Comparison of ENCODE assay signal across 2 cellular contexts in genomic region chr3:98528474-98529346, GRCh38.
TF ChIP-seq lines count a peak whose summit lies in the region.

No MANE protein-coding gene starts in this region.

TF ChIP-seq in WTC11, 78 proteins besides CTCF, POLR2A, EP300 and RAD21:
- TF ChIP-seq NFE2L1 (CRISPR knock-in tag; IDR thresholded peaks at IDR 0.05), result no peak
- TF ChIP-seq ZNF317 (CRISPR knock-in tag; IDR thresholded peaks at IDR 0.05; ENCODE audit: borderline replicate concordance, low read depth), result no peak
- TF ChIP-seq ZMAT4 (CRISPR knock-in tag; IDR thresholded peaks at IDR 0.05), result no peak
- no peak for TF ChIP-seq ETV6 (CRISPR knock-in tag; IDR thresholded peaks at IDR 0.05)
- no peak for TF ChIP-seq OVOL2 (CRISPR knock-in tag; IDR thresholded peaks at IDR 0.05; ENCODE audit: borderline replicate concordance)
- no peak for TF ChIP-seq IRF2 (CRISPR knock-in tag; IDR thresholded peaks at IDR 0.05; ENCODE audit: borderline replicate concordance, low read depth)
- no peak for TF ChIP-seq PRRX2 (CRISPR knock-in tag; IDR thresholded peaks at IDR 0.05)
- TF ChIP-seq ZBTB43 (CRISPR knock-in tag; IDR thresholded peaks at IDR 0.05), result no peak
- TF ChIP-seq CREM (CRISPR knock-in tag; IDR thresholded peaks at IDR 0.05), result no peak
- no peak for TF ChIP-seq NR3C1 (CRISPR knock-in tag; conservative IDR thresholded peaks at IDR 0.05; ENCODE audit: low read depth)
- TF ChIP-seq JAZF1 (CRISPR knock-in tag; IDR thresholded peaks at IDR 0.05), result no peak
- no peak for TF ChIP-seq HMGXB4 (CRISPR knock-in tag; IDR thresholded peaks at IDR 0.05)
- no peak for TF ChIP-seq TEAD4 (CRISPR knock-in tag; IDR thresholded peaks at IDR 0.05)
- TF ChIP-seq ZNF532 (CRISPR knock-in tag; IDR thresholded peaks at IDR 0.05; ENCODE audit: borderline replicate concordance), result no peak
- no peak for TF ChIP-seq CREB1 (CRISPR knock-in tag; IDR thresholded peaks at IDR 0.05)
- TF ChIP-seq ZNF232 (CRISPR knock-in tag; IDR thresholded peaks at IDR 0.05), result no peak
- TF ChIP-seq ERG (CRISPR knock-in tag; IDR thresholded peaks at IDR 0.05), result no peak

TF ChIP-seq in HepG2, 621 proteins besides CTCF, POLR2A, EP300 and RAD21:
- TF ChIP-seq SOX13 (IDR thresholded peaks at IDR 0.05) (no peak), SOX13 (CRISPR knock-in tag; conservative IDR thresholded peaks at IDR 0.05 in 1 of 2, IDR thresholded peaks at IDR 0.05 in 1 of 2) (peak in 1 of 2 experiments; percentile 47; a peak in 1 of 4 replicates), SMARCC2 (IDR thresholded peaks at IDR 0.05) (no peak), HNF4G (IDR thresholded peaks at IDR 0.05; ENCODE audit: borderline replicate concordance, low read depth, low read length) (peak; percentile 60), HNF4G (CRISPR knock-in tag; IDR thresholded peaks at IDR 0.05; ENCODE audit: borderline replicate concordance, low read depth) (no peak), THAP11 (CRISPR knock-in tag; IDR thresholded peaks at IDR 0.05) (no peak), FOXA3 (CRISPR knock-in tag; IDR thresholded peaks at IDR 0.05) (0 out of 2 replicates have a peak, but pooled peaks have one; percentile 6), PAXIP1 (CRISPR knock-in tag; conservative IDR thresholded peaks at IDR 0.05) (peak; percentile 27; the same call in 1 of the 2 replicates), NFYB (CRISPR knock-in tag; IDR thresholded peaks at IDR 0.05) (no peak), ZBTB7B (CRISPR knock-in tag; IDR thresholded peaks at IDR 0.05) (no peak), PHF20 (CRISPR knock-in tag; IDR thresholded peaks at IDR 0.05) (no peak), MYPOP (CRISPR knock-in tag; IDR thresholded peaks at IDR 0.05) (no peak), NFIC (IDR thresholded peaks at IDR 0.05; ENCODE audit: low read length) (no peak), NR2C2 (CRISPR knock-in tag; IDR thresholded peaks at IDR 0.05; ENCODE audit: borderline replicate concordance) (no peak), CBX2 (IDR thresholded peaks at IDR 0.05; ENCODE audit: low read depth, low read length) (no peak), CBX2 (CRISPR knock-in tag; IDR thresholded peaks at IDR 0.05; ENCODE audit: low read depth) (no peak), PHF5A (CRISPR knock-in tag; IDR thresholded peaks at IDR 0.05; ENCODE audit: low read depth, unreplicated experiment) (no peak), SOX6 (IDR thresholded peaks at IDR 0.05) (no peak), SOX6 (CRISPR knock-in tag; IDR thresholded peaks at IDR 0.05) (peak; percentile 63), HNF4A (CRISPR knock-in tag; IDR thresholded peaks at IDR 0.05) (peak; percentile 31; the same call in 1 of the 2 replicates), NR2F2 (IDR thresholded peaks at IDR 0.05; ENCODE audit: borderline replicate concordance, low read depth) (0 out of 2 replicates have a peak, but pooled peaks have one; percentile 39), NR2F6 (IDR thresholded peaks at IDR 0.05) (peak; percentile 40; the same call in 1 of the 2 replicates), NR2F6 (CRISPR knock-in tag; IDR thresholded peaks at IDR 0.05) (no peak), SOX5 (CRISPR knock-in tag; IDR thresholded peaks at IDR 0.05; ENCODE audit: borderline replicate concordance) (0 out of 2 replicates have a peak, but pooled peaks have one; percentile 35), NCOR1 (IDR thresholded peaks at IDR 0.05; ENCODE audit: borderline replicate concordance, low read length) (peak; percentile 24; the same call in 1 of the 2 replicates), TBP (CRISPR knock-in tag; IDR thresholded peaks at IDR 0.05) (no peak)
